23 cellular contexts compared by ENCODE assay signal in genomic region chr1:80358141-80358540, GRCh38.
"Had no signal": no experiment of that assay in that cellular context is flagged by ENCODE, and none has a peak within 500 bp of the region (broad histone marks: within the 10 kb centered on the region; RNA-seq: fewer than 3 reads in every experiment).

No MANE protein-coding gene starts in this region.

- H3K9me3 Mint-ChIP-seq: endodermal cell, memory B cell, neural progenitor cell had no signal

- H3K4me3 Mint-ChIP-seq: endodermal cell; immature natural killer cell; memory B cell; natural killer cell treated with Interleukin-12 subunit alpha and Interleukin-12 subunit beta and Interleukin-15 and Interleukin-18, amount 100 ng/mL, for 72 hours; neural progenitor cell had no signal

- DNase-seq: colonic mucosa; effector CD4-positive, alpha-beta T cell; endodermal cell; erythroblast; foreskin keratinocyte; immature natural killer cell; kidney; left cardiac atrium; left ventricle myocardium inferior; lower lobe of right lung; midbrain; nucleus accumbens; ovary; sigmoid colon; stimulated activated CD4-positive, alpha-beta T cell treated with anti-CD3 and anti-CD28 coated beads, Interleukin-12 subunit alpha, Interleukin-12 subunit beta, amount 100 ng/mL, for 4 hours; stimulated activated CD4-positive, alpha-beta T cell treated with anti-CD3 and anti-CD28 coated beads, Interleukin-2, amount 100 ng/mL, for 48 hours; stimulated activated naive CD4-positive, alpha-beta T cell treated with Interleukin-2 at 50 U/mL for 16 hours; trophoblast cell had no signal

- H3K4me1 ChIP-seq: colonic mucosa, foreskin keratinocyte, left ventricle myocardium inferior, lower lobe of right lung, neural progenitor cell, right atrium auricular region, sigmoid colon had no signal

- H3K27ac Mint-ChIP-seq: endodermal cell; immature natural killer cell; memory B cell; natural killer cell treated with Interleukin-12 subunit alpha and Interleukin-12 subunit beta and Interleukin-15 and Interleukin-18, amount 100 ng/mL, for 72 hours; neural progenitor cell had no signal

- H2AFZ ChIP-seq: neural progenitor cell had no signal

- H3K27me3 ChIP-seq: colonic mucosa, foreskin keratinocyte, neural progenitor cell, ovary, right atrium auricular region, sigmoid colon had no signal

- H3K9me3 ChIP-seq: colonic mucosa, left ventricle myocardium inferior, lower lobe of right lung, ovary, right atrium auricular region, sigmoid colon had no signal

- H3K4me2 ChIP-seq: neural progenitor cell had no signal

- H3K36me3 Mint-ChIP-seq: immature natural killer cell, memory B cell, neural progenitor cell had no signal

- ATAC-seq: foreskin keratinocyte; left cardiac atrium; lower lobe of right lung; natural killer cell treated with Interleukin-12 subunit alpha and Interleukin-12 subunit beta and Interleukin-15 and Interleukin-18, amount 100 ng/mL, for 72 hours had no signal

- H3K9ac ChIP-seq: neural progenitor cell had no signal

- H3K27me3 Mint-ChIP-seq: memory B cell; natural killer cell treated with Interleukin-12 subunit alpha and Interleukin-12 subunit beta and Interleukin-15 and Interleukin-18, amount 100 ng/mL, for 72 hours had no signal

- H3K4me3 ChIP-seq: colonic mucosa, left ventricle myocardium inferior, lower lobe of right lung, neural progenitor cell, ovary, right atrium auricular region, sigmoid colon, skin epidermis had no signal

- H3K27ac ChIP-seq: colonic mucosa, foreskin keratinocyte, left ventricle myocardium inferior, lower lobe of right lung, neural progenitor cell, ovary, right atrium auricular region, sigmoid colon, skin epidermis had no signal

- H3K36me3 ChIP-seq: colonic mucosa, left ventricle myocardium inferior, lower lobe of right lung, neural progenitor cell, ovary, right atrium auricular region, sigmoid colon had no signal

- H3K4me1 Mint-ChIP-seq: endodermal cell, immature natural killer cell, memory B cell had no signal
